1 cellular context compared by ENCODE assay signal in genomic region chr1:69077633-69078032, GRCh38.
TF ChIP-seq lines count a peak whose summit lies in the region.

No MANE protein-coding gene starts in this region.

TF ChIP-seq in WTC11, 78 proteins besides CTCF, POLR2A, EP300 and RAD21 (continued from another document):
- TF ChIP-seq FOXP4 (CRISPR knock-in tag; IDR thresholded peaks at IDR 0.05) (no peak), E2F4 (CRISPR knock-in tag; IDR thresholded peaks at IDR 0.05; ENCODE audit: borderline replicate concordance, low read depth) (no peak), NR3C1 (CRISPR knock-in tag; conservative IDR thresholded peaks at IDR 0.05; ENCODE audit: low read depth) (no peak), GRHL2 (CRISPR knock-in tag; IDR thresholded peaks at IDR 0.05; ENCODE audit: insufficient replicate concordance, severe bottlenecking) (no peak), ATF2 (CRISPR knock-in tag; IDR thresholded peaks at IDR 0.05; ENCODE audit: borderline replicate concordance, low read depth) (no peak), FOXK1 (CRISPR knock-in tag; IDR thresholded peaks at IDR 0.05) (no peak), KAT7 (CRISPR knock-in tag; IDR thresholded peaks at IDR 0.05; ENCODE audit: borderline replicate concordance) (no peak), RORB (CRISPR knock-in tag; IDR thresholded peaks at IDR 0.05) (no peak), ZNF232 (CRISPR knock-in tag; IDR thresholded peaks at IDR 0.05) (no peak)
TF ChIP-seq in WTC11: peak in this region for 0.
